19 cellular contexts compared by ENCODE assay signal in genomic region chr16:19926449-19927390, GRCh38. TPM values are rescaled to one million over a fixed set of nuclear protein-coding genes. Genes with fewer than 3 reads are reported as not detected.
DNase-seq lines count a peak whose midpoint lies in the region; ATAC-seq, FAIRE-seq and TF ChIP-seq lines count a peak whose summit lies in the region.
"Had no signal": no experiment of that assay in that cellular context is flagged by ENCODE, and none has a peak within 500 bp of the region (broad histone marks: within the 10 kb centered on the region; RNA-seq: fewer than 3 reads in every experiment).

No MANE protein-coding gene starts in this region.

- H3K4me1 ChIP-seq in HepG2 (ENCODE audit: insufficient read depth, low read length) (peaks cover 30% of the 10 kb centered on the region), right lobe of liver (no peaks in the 10 kb centered on the region), OCI-LY7 (ENCODE audit: insufficient read depth, low read length, poor library complexity, severe bottlenecking) (no peaks in the 10 kb centered on the region)
- H3K4me1 ChIP-seq: spleen had no signal

- peak overlapping the region; percentile 61 for H3K27ac ChIP-seq in HepG2 (ENCODE audit: extremely low read length, insufficient read depth, low read length)
- H3K27ac ChIP-seq in right lobe of liver = no peak overlapping the region
- H3K27ac ChIP-seq in OCI-LY7 (ENCODE audit: low read depth, low read length, poor library complexity, severe bottlenecking) = no peak overlapping the region
- H3K27ac ChIP-seq: spleen had no signal

- no peaks in the 10 kb centered on the region for H3K9me2 ChIP-seq in OCI-LY7 (ENCODE audit: insufficient read depth, low read length)

- H3K27me3 Mint-ChIP-seq in type B pancreatic cell = peaks cover 18% of the 10 kb centered on the region

- no TSS peak for BruUV-seq in HepG2 (replicated peaks; lab: Mats Ljungman, UMichigan)
- no TSS peak for BruUV-seq in OCI-LY7 (replicated peaks; lab: Mats Ljungman, UMichigan)

- H3K27me3 ChIP-seq in HepG2 (ENCODE audit: control insufficient read depth in 1 of 2, insufficient read depth in 2 of 2, low read length in 2 of 2) = peaks cover 0 to 4% of the 10 kb centered on the region in 2 experiments; a peak in 1 of 5 replicates
- H3K27me3 ChIP-seq in right lobe of liver = no peaks in the 10 kb centered on the region

- 54% methylated on average over 8 of the region's 8 CpGs for WGBS in HepG2 (ENCODE audit: low lambda C conversion rate)
- WGBS in right lobe of liver (ENCODE audit: insufficient coverage, low coverage, low lambda C conversion rate, missing lambda C conversion rate) = 75% methylated on average over 8 of the region's 8 CpGs

- H2AFZ ChIP-seq in HepG2 (ENCODE audit: low read length) (no peak overlapping the region), OCI-LY7 (ENCODE audit: low read length) (no peak overlapping the region)

- H3K36me3 ChIP-seq in HepG2 (replicated peaks in 1 of 2; ENCODE audit: control insufficient read depth in 1 of 2, insufficient read depth in 2 of 2, low read length in 2 of 2) (no peaks in the 10 kb centered on the region), right lobe of liver (no peaks in the 10 kb centered on the region), OCI-LY7 (ENCODE audit: insufficient read depth, low read length) (no peaks in the 10 kb centered on the region)
- H3K36me3 ChIP-seq: spleen had no signal

- H3K9ac ChIP-seq in HepG2 (ENCODE audit: insufficient read depth, low read depth, low read length) = no peak overlapping the region

- FAIRE-seq in HepG2 (lab: Jason Lieb, UNC) = peak; percentile 88
- FAIRE-seq: GM18507, kidney had no signal

- POLR2A ChIA-PET in HepG2 (lab: Yijun Ruan, JAX) = no interaction called here
- POLR2A ChIA-PET in OCI-LY7 (lab: Charles Lee) = no interaction called here

- in situ Hi-C loops in HepG2 (cut with HindIII; ENCODE audit: extremely low pct_ligation_motif_present, low pct_unique_long_range_greater_than_20kb) = no loop called here

- TF ChIP-seq EP300 in HepG2 (IDR thresholded peaks at IDR 0.05; ENCODE audit: low read depth in 2 of 2, low read length in 2 of 2) = peak; percentile 92 to 94
- peak; percentile 81 for TF ChIP-seq EP300 in HepG2 (CRISPR knock-in tag; IDR thresholded peaks at IDR 0.05; ENCODE audit: borderline replicate concordance)

- H3K27ac Mint-ChIP-seq in type B pancreatic cell = no peak overlapping the region
- H3K27ac Mint-ChIP-seq: nephron had no signal

- TF ChIP-seq POLR2A in HepG2 (IDR thresholded peaks at IDR 0.05; ENCODE audit: insufficient read depth in 1 of 2, low read depth in 2 of 2, low read length in 2 of 2) (no peak), right lobe of liver (IDR thresholded peaks at IDR 0.05) (no peak)

- H3K4me3 Mint-ChIP-seq in type B pancreatic cell = no peak overlapping the region
- H3K4me3 Mint-ChIP-seq: nephron had no signal

- H3K79me2 ChIP-seq in HepG2 (ENCODE audit: insufficient read depth, low read length) (no peaks in the 10 kb centered on the region), OCI-LY7 (ENCODE audit: insufficient read depth, low read depth, low read length) (no peaks in the 10 kb centered on the region)

- H4K20me1 ChIP-seq in HepG2 (ENCODE audit: insufficient read depth, low read length) (no peaks in the 10 kb centered on the region), OCI-LY7 (ENCODE audit: insufficient read depth, low read length) (no peaks in the 10 kb centered on the region)

- H3K4me1 Mint-ChIP-seq in type B pancreatic cell (ENCODE audit: unreplicated experiment) = no peaks in the 10 kb centered on the region
- H3K4me1 Mint-ChIP-seq: nephron had no signal

- no peak overlapping the region for H3K4me3 ChIP-seq in HepG2 (replicated peaks in 1 of 3; ENCODE audit: insufficient read depth in 1 of 3, low read depth in 2 of 3, low read length in 3 of 3)
- H3K4me3 ChIP-seq in right lobe of liver = no peak overlapping the region
- no peak overlapping the region for H3K4me3 ChIP-seq in fibroblast of the aortic adventitia (ENCODE audit: low read depth, low read length)
- H3K4me3 ChIP-seq in OCI-LY7 (ENCODE audit: low read depth, low read length, poor library complexity, severe bottlenecking) = no peak overlapping the region
- H3K4me3 ChIP-seq: spleen had no signal

- H3K9me3 Mint-ChIP-seq in type B pancreatic cell = no peaks in the 10 kb centered on the region

- intact Hi-C loops in HepG2 (cut with micrococcal nuclease; ENCODE audit: unreplicated experiment) (no loop called here), right lobe of liver (cut with DNase I) (no loop called here), OCI-LY7 (cut with micrococcal nuclease; ENCODE audit: unreplicated experiment) (no loop called here)

- TF ChIP-seq RAD21 in HepG2 (CRISPR knock-in tag; IDR thresholded peaks at IDR 0.05) = no peak; the same call in 1 of the 2 replicates

- H3K9me3 ChIP-seq in HepG2 (ENCODE audit: low read length) (peaks cover 6% of the 10 kb centered on the region), right lobe of liver (no peaks in the 10 kb centered on the region), OCI-LY7 (ENCODE audit: low read length) (no peaks in the 10 kb centered on the region)
- H3K9me3 ChIP-seq: spleen had no signal

- CTCF ChIA-PET in HepG2 (lab: Yijun Ruan, JAX; ENCODE audit: low intra/inter-chr PET ratio, low total read pairs) = no interaction called here
- CTCF ChIA-PET in OCI-LY7 (lab: Charles Lee; ENCODE audit: unreplicated experiment) = no interaction called here

- TF ChIP-seq CTCF in HepG2 (CRISPR knock-in tag; IDR thresholded peaks at IDR 0.05) (no peak), right lobe of liver (IDR thresholded peaks at IDR 0.05) (no peak), fibroblast of the aortic adventitia (IDR thresholded peaks at IDR 0.05; ENCODE audit: insufficient read depth, low read length) (no peak), type B pancreatic cell (conservative IDR thresholded peaks at IDR 0.05) (no peak), OCI-LY7 (conservative IDR thresholded peaks at IDR 0.05; ENCODE audit: low read length) (no peak)

- no peaks in the 10 kb centered on the region for H3K36me3 Mint-ChIP-seq in type B pancreatic cell

- H3K4me2 ChIP-seq in HepG2 (ENCODE audit: low read depth, low read length) (peak overlapping the region; percentile 13; the same call in 1 of the 2 replicates), OCI-LY7 (ENCODE audit: low read length) (no peak overlapping the region)

- ATAC-seq in HepG2 (peak; percentile 81), right lobe of liver (no peak), SK-N-SH treated with all-trans-retinoic acid at 6 μM for 48 hours (peak; percentile 42; the same call in 2 of the 3 replicates), GM19035 (IDR thresholded peaks at IDR 0.05; ENCODE audit: unreplicated experiment) (no peak)
- ATAC-seq: esophagus mucosa had no signal

- DNase-seq in HepG2 (ENCODE audit: low spot score) = peak; percentile 96
- no peak for DNase-seq in right lobe of liver
- DNase-seq in fibroblast of the aortic adventitia (ENCODE audit: low read depth) = peak; percentile 77
- peak; percentile 24 for DNase-seq in type B pancreatic cell (ENCODE audit: extremely low spot score, unreplicated experiment)
- DNase-seq in OCI-LY7 (ENCODE audit: low spot score) = no peak
- no peak for DNase-seq in iPS-NIHi11 (ENCODE audit: low spot score)
- DNase-seq: 8988T; activated CD4-positive, alpha-beta T cell treated with anti-CD3 and anti-CD28 coated beads for 1 hour; DMS79; kidney; NCI-H1092 treated with DMSO at 0.1 percent for 48 hours; NCI-H526; spleen; trophoblast cell had no signal

TF ChIP-seq in HepG2, 621 proteins besides CTCF, POLR2A, EP300 and RAD21 (continues in another document):
- TF ChIP-seq GATAD2A (CRISPR knock-in tag; IDR thresholded peaks at IDR 0.05) (peak; percentile 85), CHD4 (IDR thresholded peaks at IDR 0.05; ENCODE audit: borderline replicate concordance, low read length) (peak; percentile 95)

TF ChIP-seq in SK-N-SH treated with all-trans-retinoic acid at 6 μM for 48 hours, 23 proteins besides CTCF, POLR2A, EP300 and RAD21 (continues in another document):
- TF ChIP-seq TOX (CRISPR knock-in tag; IDR thresholded peaks at IDR 0.05; ENCODE audit: borderline replicate concordance) = no peak
- TF ChIP-seq ZNF565 (CRISPR knock-in tag; conservative IDR thresholded peaks at IDR 0.05; ENCODE audit: low read depth) = no peak
- TF ChIP-seq OSR1 (CRISPR knock-in tag; IDR thresholded peaks at IDR 0.05) = no peak
- TF ChIP-seq BACH2 (CRISPR knock-in tag; IDR thresholded peaks at IDR 0.05; ENCODE audit: borderline replicate concordance) = no peak
- no peak for TF ChIP-seq RARB (CRISPR knock-in tag; IDR thresholded peaks at IDR 0.05)
- no peak for TF ChIP-seq GLIS3 (CRISPR knock-in tag; IDR thresholded peaks at IDR 0.05)

RNA-seq across cellular contexts. Expression of gene GPRC5B, which starts 42.1 kb away (rescaled TPM):
- total RNA-seq in HepG2 (2016; rRNA removed; fragmentation: Illumina TruSeq; extraction: Trizol) (0.24 and 0.53 TPM in 2 replicates), right lobe of liver (10 to 100 TPM in 1 of 6 experiments, 1 to 10 TPM in 5; 2.6 to 20.8 (median 5.1) TPM), fibroblast of the aortic adventitia (ENCODE audit: low replicate concordance) (20.2 and 47.4 TPM in 2 replicates), type B pancreatic cell (ENCODE audit: low replicate concordance) (25.8 and 53.8 TPM in 2 replicates), OCI-LY7 (2022) (not detected in 2 replicates)
- not detected in 2 replicates for total RNA-seq in HepG2 (2016; cell fraction: cytosol; rRNA removed; fragmentation: Illumina TruSeq; extraction: Trizol; ENCODE audit: low read depth)
- 0.16 and 0.37 TPM in 2 replicates for total RNA-seq in HepG2 (2016; cell fraction: insoluble cytoplasmic fraction; rRNA removed; fragmentation: Illumina TruSeq; extraction: Trizol)
- 0.10 and 0.15 TPM in 2 replicates for total RNA-seq in HepG2 (2016; cell fraction: membrane; rRNA removed; fragmentation: Illumina TruSeq; extraction: Trizol)
- 0.19 and 0.25 TPM in 2 replicates for total RNA-seq in HepG2 (2016; cell fraction: nucleus; rRNA removed; fragmentation: Illumina TruSeq; extraction: Trizol)
- 0.46 and 0.52 TPM in 2 replicates for polyA plus RNA-seq in HepG2 (2011; rRNA removed)
- 0.58 and 0.77 TPM in 2 replicates for polyA plus RNA-seq in HepG2 (2011; cell fraction: cytosol; rRNA removed)
- polyA plus RNA-seq in HepG2 (2011; cell fraction: nucleus; rRNA removed) = 0.24 and 0.72 TPM in 2 replicates
- polyA plus RNA-seq in HepG2 (2012) = 0.30 and 0.51 TPM in 2 replicates
- polyA plus RNA-seq in HepG2 (2016; cell fraction: cytosol; fragmentation: Illumina TruSeq; extraction: Trizol; ENCODE audit: low read depth) = 0.07 and 0.14 TPM in 2 replicates
- 0.40 and 0.56 TPM in 2 replicates for polyA plus RNA-seq in HepG2 (2016; cell fraction: insoluble cytoplasmic fraction; fragmentation: Illumina TruSeq; extraction: Trizol; ENCODE audit: low read depth)
- 0.20 and 0.35 TPM in 2 replicates for polyA plus RNA-seq in HepG2 (2016; cell fraction: membrane; fragmentation: Illumina TruSeq; extraction: Trizol; ENCODE audit: low read depth)
- polyA plus RNA-seq in HepG2 (2016; cell fraction: nucleus; fragmentation: Illumina TruSeq; extraction: Trizol; ENCODE audit: insufficient read depth, low read depth) = 1.8 and 2.0 TPM in 2 replicates
- polyA minus RNA-seq in HepG2 (2011; rRNA and poly(A)+ RNA removed; ENCODE audit: low replicate concordance) = 0.96 and 1.9 TPM in 2 replicates
- 0.44 and 0.59 TPM in 2 replicates for polyA minus RNA-seq in HepG2 (2011; cell fraction: cytosol; rRNA and poly(A)+ RNA removed)
- 0.26 and 0.75 TPM in 2 replicates for polyA minus RNA-seq in HepG2 (2011; cell fraction: nucleus; rRNA and poly(A)+ RNA removed)
- not detected in 2 replicates for total RNA-seq in OCI-LY7 (2014; rRNA removed; shearing (Covaris generic))

Comparison
In these comparisons a context has a peak if more than half of its experiments do, and no peak if none do; other contexts are left out.
1. ATAC-seq: peak in HepG2 (single experiment) and SK-N-SH treated with all-trans-retinoic acid at 6 μM for 48 hours (single experiment); none in right lobe of liver (0 of 4) and GM19035 (single experiment).
2. DNase-seq: peak in HepG2 (single experiment), fibroblast of the aortic adventitia (single experiment) and type B pancreatic cell (single experiment); none in right lobe of liver (0 of 3), OCI-LY7 (single experiment) and iPS-NIHi11 (single experiment).
3. Of the 2 proteins assayed by ChIP-seq in both HepG2 and SK-N-SH treated with all-trans-retinoic acid at 6 μM for 48 hours: peak only in HepG2: ARNTL and PATZ1; only in SK-N-SH treated with all-trans-retinoic acid at 6 μM for 48 hours: none; in both: none; in neither: 0.